Comparison of ENCODE assay signal across 17 cellular contexts in the genomic region with DNA sequence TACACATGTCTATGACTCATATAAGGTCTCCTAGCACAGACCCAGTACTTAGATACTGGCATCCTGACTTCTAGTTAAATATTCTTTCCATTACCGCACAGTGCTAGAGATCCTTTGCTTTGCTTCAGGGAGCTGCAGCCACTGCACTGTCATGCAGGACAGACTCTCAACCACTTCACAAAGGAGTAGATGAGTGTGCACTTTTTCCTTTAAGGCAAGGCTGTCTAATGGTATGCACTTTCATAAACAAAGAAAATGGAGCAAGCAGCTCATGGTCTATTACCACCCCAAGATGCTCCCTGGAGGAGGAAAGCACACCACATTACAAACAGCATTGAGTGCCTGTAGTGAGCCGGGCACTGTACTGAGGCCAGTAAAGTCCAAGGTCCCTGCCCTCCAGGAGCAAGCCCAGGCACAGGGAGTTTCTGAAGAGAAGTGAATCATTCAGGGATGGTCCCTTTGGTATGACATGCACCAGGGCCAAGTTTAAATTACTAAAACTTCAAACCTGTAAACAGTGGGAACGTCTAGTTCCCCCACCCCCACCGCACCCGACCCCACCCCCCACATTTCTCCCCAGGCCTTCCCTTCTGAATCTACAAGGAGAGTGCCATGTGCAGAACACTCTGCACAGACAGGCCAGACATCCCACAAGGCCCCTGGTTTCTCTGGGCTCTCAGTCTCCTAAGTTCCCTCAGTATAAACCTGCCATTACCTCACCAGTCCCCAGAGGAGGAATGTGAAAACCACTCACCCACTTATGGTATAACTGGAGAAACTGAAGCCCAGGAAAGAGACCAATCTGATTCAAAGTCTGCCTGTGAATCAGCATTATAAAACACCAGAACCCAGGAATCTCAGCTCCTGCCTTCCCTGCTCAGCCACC.
DNase-seq lines count a peak whose midpoint lies in the region; ATAC-seq and TF ChIP-seq lines count a peak whose summit lies in the region.
"Had no signal": no experiment of that assay in that cellular context is flagged by ENCODE, and none has a peak within 500 bp of the region (broad histone marks: within the 10 kb centered on the region; RNA-seq: fewer than 3 reads in every experiment).

No MANE protein-coding gene starts in this region.

- H3K27me3 ChIP-seq in esophagus (ENCODE audit: control insufficient read depth in 1 of 2, insufficient read depth in 2 of 2, low read length in 2 of 2) (no peaks in the 10 kb centered on the region), neutrophil (no peaks in the 10 kb centered on the region)

- peak; percentile 55 for DNase-seq in EH (ENCODE audit: low read depth)
- DNase-seq in LoVo (ENCODE audit: low spot score) = peak; percentile 64
- no peak for DNase-seq in A172 (ENCODE audit: low spot score)
- no peak for DNase-seq in activated gamma-delta T cell treated with Interleukin-2 at 50 U/mL for 16 hours
- DNase-seq: activated naive CD4-positive, alpha-beta T cell treated with anti-CD3 and anti-CD28 coated beads, Interleukin-2, amount 50 U/mL, for 16 hours; left ventricle myocardium superior; NCI-H2029 treated with DMSO at 0.1 percent for 48 hours; NCI-H748 treated with DMSO at 0.1 percent for 48 hours; Right ventricle myocardium superior; stimulated activated CD4-positive, alpha-beta T cell treated with anti-CD3 and anti-CD28 coated beads, Interleukin-4, amount 100 ng/mL, for 24 hours; T-helper 2 cell had no signal

- H3K36me3 ChIP-seq in esophagus (ENCODE audit: control insufficient read depth in 2 of 2, insufficient read depth in 2 of 2, low read length in 1 of 2) (no peaks in the 10 kb centered on the region), neutrophil (no peaks in the 10 kb centered on the region)

- peak overlapping the region; percentile 64 to 78 for H3K27ac ChIP-seq in esophagus (ENCODE audit: low read depth in 2 of 2, low read length in 1 of 2)
- H3K27ac ChIP-seq in neutrophil = peak overlapping the region; percentile 93
- H3K27ac ChIP-seq: C4-2B had no signal

- H3K4me3 ChIP-seq in esophagus (ENCODE audit: low read depth in 1 of 2, low read length in 2 of 2) (no peak overlapping the region), neutrophil (ENCODE audit: low read depth in 1 of 2, low read length in 1 of 2) (no peak overlapping the region)

- ATAC-seq in GM21526 (IDR thresholded peaks at IDR 0.05; ENCODE audit: low FRiP score, unreplicated experiment) = no peak
- no peak for ATAC-seq in GM21423 (IDR thresholded peaks at IDR 0.05; ENCODE audit: unreplicated experiment)
- ATAC-seq: left ventricle myocardium superior; natural killer cell treated with Interleukin-12 subunit alpha and Interleukin-12 subunit beta and Interleukin-15 and Interleukin-18, amount 100 ng/mL, for 72 hours had no signal

- H3K9me3 ChIP-seq in esophagus (ENCODE audit: control insufficient read depth in 2 of 2, insufficient read depth in 1 of 2, low read depth in 1 of 2, low read length in 1 of 2) (no peaks in the 10 kb centered on the region), neutrophil (no peaks in the 10 kb centered on the region)

- WGBS in esophagus, 2 donors = 48 to 69% methylated on average over 5 of the region's 5 CpGs

- H3K4me1 ChIP-seq in esophagus (ENCODE audit: control insufficient read depth in 2 of 2, insufficient read depth in 2 of 2, low read length in 1 of 2) (peaks cover 0 to 2% of the 10 kb centered on the region in 2 donors), neutrophil (ENCODE audit: control insufficient read depth in 1 of 2, insufficient read depth in 1 of 2, low read depth in 1 of 2, low read length in 1 of 2) (peaks cover 89 to 90% of the 10 kb centered on the region in 2 experiments)

- TF ChIP-seq CTCF in neutrophil (IDR thresholded peaks at IDR 0.05) = no peak

Comparison
In these comparisons a context has a peak if more than half of its experiments do, and no peak if none do; other contexts are left out.
1. DNase-seq: peak in EH (single experiment) and LoVo (single experiment); none in A172 (single experiment) and activated gamma-delta T cell treated with Interleukin-2 at 50 U/mL for 16 hours (single experiment).